8 cellular contexts compared by ENCODE assay signal in genomic region chr7:56051339-56052191, GRCh38. TPM values are rescaled to one million over a fixed set of nuclear protein-coding genes. Genes with fewer than 3 reads are reported as not detected.
A peak's percentile ranks its signal among the peaks of the same experiment; 100 is the strongest.
DNase-seq lines count a peak whose midpoint lies in the region; ATAC-seq and TF ChIP-seq lines count a peak whose summit lies in the region.

Gene CCT6A (plus strand): TSS chr7:56051765. CDS start chr7:56051849, 84 bp downstream.
Gene PSPH (minus strand): TSS chr7:56051444. CDS start chr7:56021212, 30,232 bp downstream.

- peak in 1 of 2 donors; percentile 98 for TF ChIP-seq EP300 in tibial nerve (IDR thresholded peaks at IDR 0.05)

- 0% methylated on average over 37 to 90 of the region's 97 CpGs for WGBS in tibial nerve, 2 donors

- peak within 1 kb of the TSS; percentile 70 for H3K9ac ChIP-seq in parathyroid adenoma

- H3K4me1 ChIP-seq in parathyroid adenoma: peaks cover 8% of the 10 kb centered on the region
- H3K4me1 ChIP-seq in tibial nerve: peaks cover 0 to 51% (median 8%) of the 10 kb centered on the region in 4 donors

- no peaks in the 10 kb centered on the region for H3K27me3 ChIP-seq in parathyroid adenoma (ENCODE audit: control insufficient read depth, insufficient read depth, low read length)
- no peaks in the 10 kb centered on the region for H3K27me3 ChIP-seq in tibial nerve

- H3K36me3 ChIP-seq in parathyroid adenoma (ENCODE audit: control insufficient read depth, insufficient read depth, low read length) (no peaks in the 10 kb centered on the region), tibial nerve (peaks cover 0 to 34% (median 4%) of the 10 kb centered on the region in 3 donors)

- H3K27ac ChIP-seq in parathyroid adenoma (peak within 1 kb of the TSS; percentile 87), tibial nerve (peak within 1 kb of the TSS; percentile 68 to 94 (median 91))

- ATAC-seq in HG02759 (IDR thresholded peaks at IDR 0.05; ENCODE audit: unreplicated experiment) (peak; percentile 96), Right ventricle myocardium superior (ENCODE audit: poor library complexity) (peak; percentile 100)

- TF ChIP-seq CTCF in GM12864 (IDR thresholded peaks at IDR 0.05; ENCODE audit: low read depth, low read length, missing control alignments) (no peak), parathyroid adenoma (IDR thresholded peaks at IDR 0.05) (no peak), tibial nerve (IDR thresholded peaks at IDR 0.05) (no peak)

- intact Hi-C loops in Right ventricle myocardium superior (cut with DNase I): no loop called here

- DNase-seq in GM12864 (ENCODE audit: low read depth) (peak; percentile 89), NCI-H1417 (lab: John Stamatoyannopoulos, UW) (peak; percentile 97 to 99 (median 99)), SW 1271 (lab: John Stamatoyannopoulos, UW) (peak; percentile 93 to 94), Right ventricle myocardium superior (peak; percentile 99), tibial nerve (ENCODE audit: low spot score in 2 of 2) (peak; percentile 94 to 95)
- peak; percentile 82 for DNase-seq in activated naive CD8-positive, alpha-beta T cell treated with anti-CD3 and anti-CD28 coated beads, Interleukin-2, amount 50 U/mL, for 16 hours (ENCODE audit: low read depth, low spot score)

- H3K4me2 ChIP-seq in parathyroid adenoma (ENCODE audit: low read length): peak within 1 kb of the TSS; percentile 99

- peak within 1 kb of the TSS; percentile 93 for H2AFZ ChIP-seq in parathyroid adenoma

- H3K4me3 ChIP-seq in GM12864 (ENCODE audit: low read depth, low read length) (peak within 1 kb of the TSS; percentile 71), parathyroid adenoma (ENCODE audit: low read depth, low read length) (peak within 1 kb of the TSS; percentile 97), tibial nerve (peak within 1 kb of the TSS; percentile 70 to 100 (median 81))

- H3K9me3 ChIP-seq in parathyroid adenoma (ENCODE audit: control insufficient read depth, low read length) (no peaks in the 10 kb centered on the region), tibial nerve (no peaks in the 10 kb centered on the region)

- peak; percentile 49 to 86 for TF ChIP-seq POLR2A in tibial nerve (IDR thresholded peaks at IDR 0.05)

- peaks cover 18% of the 10 kb centered on the region for H3K79me2 ChIP-seq in parathyroid adenoma

RNA-seq across cellular contexts. Expression of gene CCT6A, which starts in this region (rescaled TPM):
- total RNA-seq in Right ventricle myocardium superior (67.2 TPM), tibial nerve (10 to 100 TPM; 60.0 to 99.0 (median 77.9) TPM)

RNA-seq across cellular contexts. Expression of gene PSPH, which starts in this region (rescaled TPM):
- total RNA-seq in Right ventricle myocardium superior (12.0 TPM), tibial nerve (10 to 100 TPM; 14.9 to 39.8 (median 25.1) TPM)

Comparison
In these comparisons a context has a peak if more than half of its experiments do, and no peak if none do; other contexts are left out.
1. Peak in every context shown above with its lines: DNase-seq, ATAC-seq, H3K4me3 ChIP-seq and H3K27ac ChIP-seq.